Comparison of ENCODE assay signal across 24 cellular contexts in the genomic region with DNA sequence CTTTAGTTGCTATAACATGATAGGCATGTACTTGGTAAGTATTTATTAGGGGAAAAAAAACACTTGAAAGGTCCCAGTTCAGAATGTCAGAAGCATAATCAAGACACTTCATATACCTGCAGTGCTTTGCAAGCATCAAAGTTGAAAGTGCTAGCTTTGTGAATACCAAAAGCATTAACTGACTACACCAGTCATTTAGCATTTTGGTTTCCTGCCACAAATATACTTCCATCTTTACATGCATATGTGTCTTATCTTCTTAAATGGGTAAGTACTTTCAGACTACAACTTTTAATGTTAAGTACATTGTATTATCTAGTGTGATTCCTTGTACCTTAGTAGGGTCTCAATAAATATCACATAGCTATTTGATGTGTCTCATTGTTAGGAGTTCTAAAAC. TPM values are rescaled to one million over a fixed set of nuclear protein-coding genes. Genes with fewer than 3 reads are reported as not detected.
DNase-seq lines count a peak whose midpoint lies in the region; ATAC-seq, FAIRE-seq and TF ChIP-seq lines count a peak whose summit lies in the region.
"Had no signal": no experiment of that assay in that cellular context is flagged by ENCODE, and none has a peak within 500 bp of the region (broad histone marks: within the 10 kb centered on the region; RNA-seq: fewer than 3 reads in every experiment).

No MANE protein-coding gene starts in this region.

- peaks cover 6% of the 10 kb centered on the region for H3K9me3 Mint-ChIP-seq in activated naive CD4-positive, alpha-beta T cell treated with anti-CD3 and anti-CD28 coated beads, Interleukin-2, amount 50 U/mL, for 24 hours
- H3K9me3 Mint-ChIP-seq in activated naive CD4-positive, alpha-beta T cell treated with anti-CD3 and anti-CD28 coated beads, Interleukin-2, amount 10 ng/mL, durations not matched to agents 7 days and 5 days: peaks cover 6% of the 10 kb centered on the region
- H3K9me3 Mint-ChIP-seq in T-helper 1 cell treated with Interleukin-12 subunit alpha and Interleukin-12 subunit beta and Interleukin-4 antibody, amounts not matched to agents 30 μg/mL and 1 μg/mL, for 36 hours: no peaks in the 10 kb centered on the region
- peaks cover 4% of the 10 kb centered on the region for H3K9me3 Mint-ChIP-seq in stimulated activated effector memory CD8-positive, alpha-beta T cell treated with anti-CD3 and anti-CD28 coated beads, Interleukin-12 subunit alpha, Interleukin-12 subunit beta, amount 100 ng/mL, for 72 hours

- H3K4me1 Mint-ChIP-seq in activated naive CD4-positive, alpha-beta T cell treated with anti-CD3 and anti-CD28 coated beads, Interleukin-2, amount 50 U/mL, for 24 hours: peaks cover 86% of the 10 kb centered on the region
- H3K4me1 Mint-ChIP-seq in activated naive CD4-positive, alpha-beta T cell treated with anti-CD3 and anti-CD28 coated beads, Interleukin-2, amount 10 ng/mL, durations not matched to agents 7 days and 5 days: peaks cover 38% of the 10 kb centered on the region
- H3K4me1 Mint-ChIP-seq in T-helper 1 cell treated with Interleukin-12 subunit alpha and Interleukin-12 subunit beta and Interleukin-4 antibody, amounts not matched to agents 30 μg/mL and 1 μg/mL, for 36 hours (ENCODE audit: low read depth): peaks cover 27% of the 10 kb centered on the region
- peaks cover 66% of the 10 kb centered on the region for H3K4me1 Mint-ChIP-seq in stimulated activated effector memory CD8-positive, alpha-beta T cell treated with anti-CD3 and anti-CD28 coated beads, Interleukin-12 subunit alpha, Interleukin-12 subunit beta, amount 100 ng/mL, for 72 hours

- H3K27ac Mint-ChIP-seq in activated naive CD4-positive, alpha-beta T cell treated with anti-CD3 and anti-CD28 coated beads, Interleukin-2, amount 50 U/mL, for 24 hours: peak overlapping the region; percentile 57
- no peak overlapping the region for H3K27ac Mint-ChIP-seq in activated naive CD4-positive, alpha-beta T cell treated with anti-CD3 and anti-CD28 coated beads, Interleukin-2, amount 10 ng/mL, durations not matched to agents 7 days and 5 days
- H3K27ac Mint-ChIP-seq in T-helper 1 cell treated with Interleukin-12 subunit alpha and Interleukin-12 subunit beta and Interleukin-4 antibody, amounts not matched to agents 30 μg/mL and 1 μg/mL, for 36 hours: peak overlapping the region; percentile 9
- no peak overlapping the region for H3K27ac Mint-ChIP-seq in stimulated activated effector memory CD8-positive, alpha-beta T cell treated with anti-CD3 and anti-CD28 coated beads, Interleukin-12 subunit alpha, Interleukin-12 subunit beta, amount 100 ng/mL, for 72 hours

- in situ Hi-C loops in G401 (cut with HindIII; ENCODE audit: low sequenced_read_pairs): no loop called here

- TF ChIP-seq CTCF in D721Med (IDR thresholded peaks at IDR 0.05; ENCODE audit: insufficient read depth, missing control alignments): no peak

- DNase-seq in activated naive CD4-positive, alpha-beta T cell treated with anti-CD3 and anti-CD28 coated beads, Interleukin-2, amount 10 ng/mL, durations not matched to agents 7 days and 5 days: no peak
- DNase-seq in D721Med (ENCODE audit: insufficient read length, low spot score): no peak
- no peak for DNase-seq in stimulated activated effector memory CD8-positive, alpha-beta T cell treated with anti-CD3 and anti-CD28 coated beads, Interleukin-12 subunit alpha, Interleukin-12 subunit beta, amount 100 ng/mL, for 72 hours (ENCODE audit: low spot score in 2 of 2)
- no peak for DNase-seq in OCI-M2 (lab: John Stamatoyannopoulos, UW; ENCODE audit: unreplicated experiment)
- DNase-seq in G401 (ENCODE audit: low spot score): no peak
- DNase-seq: AML-193; Caco-2; CD4-positive, alpha-beta memory T cell; DMS 273 treated with DMSO at 0.1 percent for 48 hours; DMS79; EL; GF-D8; GOT3; KG1; MM.1S; NCI-H2029 treated with DMSO at 0.1 percent for 48 hours; NCI-H2227 treated with DMSO at 0.1 percent for 48 hours; NCI-H526 treated with DMSO at 0.1 percent for 48 hours; Right ventricle myocardium superior; RPMI8226 had no signal

- CTCF ChIA-PET in activated naive CD4-positive, alpha-beta T cell treated with anti-CD3 and anti-CD28 coated beads, Interleukin-2, amount 10 ng/mL, durations not matched to agents 7 days and 5 days (lab: Charles Lee): no interaction called here

- H3K4me3 Mint-ChIP-seq in activated naive CD4-positive, alpha-beta T cell treated with anti-CD3 and anti-CD28 coated beads, Interleukin-2, amount 50 U/mL, for 24 hours: no peak overlapping the region
- no peak overlapping the region for H3K4me3 Mint-ChIP-seq in activated naive CD4-positive, alpha-beta T cell treated with anti-CD3 and anti-CD28 coated beads, Interleukin-2, amount 10 ng/mL, durations not matched to agents 7 days and 5 days
- no peak overlapping the region for H3K4me3 Mint-ChIP-seq in T-helper 1 cell treated with Interleukin-12 subunit alpha and Interleukin-12 subunit beta and Interleukin-4 antibody, amounts not matched to agents 30 μg/mL and 1 μg/mL, for 36 hours
- H3K4me3 Mint-ChIP-seq in stimulated activated effector memory CD8-positive, alpha-beta T cell treated with anti-CD3 and anti-CD28 coated beads, Interleukin-12 subunit alpha, Interleukin-12 subunit beta, amount 100 ng/mL, for 72 hours: no peak overlapping the region

- peaks cover 23% of the 10 kb centered on the region for H3K36me3 Mint-ChIP-seq in activated naive CD4-positive, alpha-beta T cell treated with anti-CD3 and anti-CD28 coated beads, Interleukin-2, amount 50 U/mL, for 24 hours
- H3K36me3 Mint-ChIP-seq in activated naive CD4-positive, alpha-beta T cell treated with anti-CD3 and anti-CD28 coated beads, Interleukin-2, amount 10 ng/mL, durations not matched to agents 7 days and 5 days: peaks cover 9% of the 10 kb centered on the region
- peaks cover 14% of the 10 kb centered on the region for H3K36me3 Mint-ChIP-seq in T-helper 1 cell treated with Interleukin-12 subunit alpha and Interleukin-12 subunit beta and Interleukin-4 antibody, amounts not matched to agents 30 μg/mL and 1 μg/mL, for 36 hours (ENCODE audit: low read depth)
- H3K36me3 Mint-ChIP-seq in stimulated activated effector memory CD8-positive, alpha-beta T cell treated with anti-CD3 and anti-CD28 coated beads, Interleukin-12 subunit alpha, Interleukin-12 subunit beta, amount 100 ng/mL, for 72 hours: peaks cover 8% of the 10 kb centered on the region

- FAIRE-seq in D721Med (lab: Jason Lieb, UNC): peak; percentile 58
- FAIRE-seq: A204.1, GM12891 had no signal

- ATAC-seq in stimulated activated effector memory CD8-positive, alpha-beta T cell treated with anti-CD3 and anti-CD28 coated beads, Interleukin-12 subunit alpha, Interleukin-12 subunit beta, amount 100 ng/mL, for 72 hours: peak; percentile 33

- no peaks in the 10 kb centered on the region for H3K27me3 Mint-ChIP-seq in activated naive CD4-positive, alpha-beta T cell treated with anti-CD3 and anti-CD28 coated beads, Interleukin-2, amount 50 U/mL, for 24 hours
- H3K27me3 Mint-ChIP-seq in activated naive CD4-positive, alpha-beta T cell treated with anti-CD3 and anti-CD28 coated beads, Interleukin-2, amount 10 ng/mL, durations not matched to agents 7 days and 5 days: no peaks in the 10 kb centered on the region
- no peaks in the 10 kb centered on the region for H3K27me3 Mint-ChIP-seq in T-helper 1 cell treated with Interleukin-12 subunit alpha and Interleukin-12 subunit beta and Interleukin-4 antibody, amounts not matched to agents 30 μg/mL and 1 μg/mL, for 36 hours (ENCODE audit: low read depth)
- H3K27me3 Mint-ChIP-seq: CD4-positive, alpha-beta memory T cell had no signal

RNA-seq across cellular contexts. Expression of a gene that starts 43.7 kb away (rescaled TPM):
- 8.5 and 9.5 TPM in 2 replicates for total RNA-seq in G401 (2014; rRNA removed; shearing (Covaris generic))

Comparison
In these comparisons a context has a peak if more than half of its experiments do, and no peak if none do; other contexts are left out.
1. H3K27ac Mint-ChIP-seq: peak in activated naive CD4-positive, alpha-beta T cell treated with anti-CD3 and anti-CD28 coated beads, Interleukin-2, amount 50 U/mL, for 24 hours (single experiment) and T-helper 1 cell treated with Interleukin-12 subunit alpha and Interleukin-12 subunit beta and Interleukin-4 antibody, amounts not matched to agents 30 μg/mL and 1 μg/mL, for 36 hours (single experiment); none in activated naive CD4-positive, alpha-beta T cell treated with anti-CD3 and anti-CD28 coated beads, Interleukin-2, amount 10 ng/mL, durations not matched to agents 7 days and 5 days (single experiment) and stimulated activated effector memory CD8-positive, alpha-beta T cell treated with anti-CD3 and anti-CD28 coated beads, Interleukin-12 subunit alpha, Interleukin-12 subunit beta, amount 100 ng/mL, for 72 hours (single experiment).